ENCODE assay signal across 25 cellular contexts in genomic region chr3:168407381-168407780, GRCh38.
"Had no signal": no experiment of that assay in that cellular context is flagged by ENCODE, and none has a peak within 500 bp of the region (broad histone marks: within the 10 kb centered on the region; RNA-seq: fewer than 3 reads in every experiment).

No MANE protein-coding gene starts in this region.

- FAIRE-seq: small intestine, urothelium cell line had no signal

- H3K27ac ChIP-seq: left ventricle myocardium inferior, ovary, prostate gland, spleen, suprapubic skin, thoracic aorta, tibial artery, upper lobe of right lung had no signal

- H3K4me1 ChIP-seq: left ventricle myocardium inferior, prostate gland, spleen, suprapubic skin, tibial artery, upper lobe of right lung had no signal

- H3K36me3 ChIP-seq: left ventricle myocardium inferior, ovary, prostate gland, spleen, suprapubic skin, thoracic aorta, tibial artery, upper lobe of right lung had no signal

- H3K9me3 ChIP-seq: ovary, prostate gland, suprapubic skin, thoracic aorta, tibial artery, upper lobe of right lung had no signal

- H3K27me3 Mint-ChIP-seq: naive B cell; stimulated activated naive CD8-positive, alpha-beta T cell treated with anti-CD3 and anti-CD28 coated beads, Interleukin-15, Interleukin-2, amounts not matched to agents 100 ng/mL and 50 ng/mL, for 24 hours had no signal

- H3K4me1 Mint-ChIP-seq: naive B cell; natural killer cell; nephron progenitor cell; stimulated activated effector memory CD8-positive, alpha-beta T cell treated with anti-CD3 and anti-CD28 coated beads, Interleukin-12 subunit alpha, Interleukin-12 subunit beta, amount 100 ng/mL, for 72 hours had no signal

- H3K9me3 Mint-ChIP-seq: natural killer cell had no signal

- H3K27me3 ChIP-seq: ovary, spleen, suprapubic skin, tibial artery, upper lobe of right lung had no signal

- H3K36me3 Mint-ChIP-seq: naive B cell; natural killer cell; stimulated activated effector memory CD8-positive, alpha-beta T cell treated with anti-CD3 and anti-CD28 coated beads, Interleukin-12 subunit alpha, Interleukin-12 subunit beta, amount 100 ng/mL, for 72 hours had no signal

- H3K4me3 ChIP-seq: left ventricle myocardium inferior, lung, ovary, prostate gland, spleen, suprapubic skin, thoracic aorta, tibial artery, upper lobe of right lung had no signal

- ATAC-seq: natural killer cell; right cardiac atrium; sciatic nerve; stimulated activated effector memory CD8-positive, alpha-beta T cell treated with anti-CD3 and anti-CD28 coated beads, Interleukin-12 subunit alpha, Interleukin-12 subunit beta, amount 100 ng/mL, for 72 hours; upper lobe of right lung had no signal

- DNase-seq: hypothalamus; islet precursor cell; left ventricle myocardium inferior; naive B cell; natural killer cell; nephron progenitor cell; ovary; posterior cingulate gyrus; retina; right cardiac atrium; small intestine; spleen; stimulated activated CD4-positive, alpha-beta T cell treated with anti-CD3 and anti-CD28 coated beads, Interleukin-4, amount 100 ng/mL, for 24 hours; stimulated activated naive CD4-positive, alpha-beta T cell; tibial artery; trophoblast cell; upper lobe of right lung had no signal

- H3K4me3 Mint-ChIP-seq: naive B cell; natural killer cell; nephron progenitor cell; stimulated activated effector memory CD8-positive, alpha-beta T cell treated with anti-CD3 and anti-CD28 coated beads, Interleukin-12 subunit alpha, Interleukin-12 subunit beta, amount 100 ng/mL, for 72 hours; stimulated activated naive CD8-positive, alpha-beta T cell treated with anti-CD3 and anti-CD28 coated beads, Interleukin-15, Interleukin-2, amounts not matched to agents 100 ng/mL and 50 ng/mL, for 24 hours had no signal

- H3K27ac Mint-ChIP-seq: naive B cell; natural killer cell; nephron progenitor cell; stimulated activated effector memory CD8-positive, alpha-beta T cell treated with anti-CD3 and anti-CD28 coated beads, Interleukin-12 subunit alpha, Interleukin-12 subunit beta, amount 100 ng/mL, for 72 hours; stimulated activated naive CD8-positive, alpha-beta T cell treated with anti-CD3 and anti-CD28 coated beads, Interleukin-15, Interleukin-2, amounts not matched to agents 100 ng/mL and 50 ng/mL, for 24 hours had no signal
